ENCODE assay signal across 8 cellular contexts in genomic region chr3:52291508-52292181, GRCh38. TPM values are rescaled to one million over a fixed set of nuclear protein-coding genes. Genes with fewer than 3 reads are reported as not detected.
A peak's percentile ranks its signal among the peaks of the same experiment; 100 is the strongest.
DNase-seq lines count a peak whose midpoint lies in the region; ATAC-seq and TF ChIP-seq lines count a peak whose summit lies in the region.

No MANE protein-coding gene starts in this region.

- H3K4me3 Mint-ChIP-seq in Calu3 (ENCODE audit: low read depth, unreplicated experiment): no peak overlapping the region
- no peak overlapping the region for H3K4me3 Mint-ChIP-seq in activated T-cell treated with anti-CD3 and anti-CD28 coated beads, Interleukin-2, amount 50 U/mL, for 72 hours

- no peaks in the 10 kb centered on the region for H3K27me3 Mint-ChIP-seq in Calu3 (ENCODE audit: unreplicated experiment)
- no peaks in the 10 kb centered on the region for H3K27me3 Mint-ChIP-seq in activated T-cell treated with anti-CD3 and anti-CD28 coated beads, Interleukin-2, amount 50 U/mL, for 72 hours (ENCODE audit: low read depth)

- no TSS peak for BruUV-seq in Calu3 (replicated peaks; lab: Mats Ljungman, UMichigan)

- H3K27ac ChIP-seq in RWPE1: no peak overlapping the region

- H3K4me1 Mint-ChIP-seq in Calu3 (ENCODE audit: low read depth, unreplicated experiment): peaks cover 33% of the 10 kb centered on the region
- H3K4me1 Mint-ChIP-seq in activated T-cell treated with anti-CD3 and anti-CD28 coated beads, Interleukin-2, amount 50 U/mL, for 72 hours (ENCODE audit: low read depth): peaks cover 23% of the 10 kb centered on the region

- TF ChIP-seq CTCF in Calu3 (IDR thresholded peaks at IDR 0.05; ENCODE audit: unreplicated experiment): peak; percentile 53
- TF ChIP-seq CTCF in LNCaP clone FGC (IDR thresholded peaks at IDR 0.05; ENCODE audit: control insufficient read depth, extremely low read depth, insufficient read depth): peak; percentile 70
- no peak; the same call in 1 of the 2 replicates for TF ChIP-seq CTCF in RWPE1 (conservative IDR thresholded peaks at IDR 0.05; ENCODE audit: low read depth)

- no peak for ATAC-seq in activated T-cell treated with anti-CD3 and anti-CD28 coated beads, Interleukin-2, amount 50 U/mL, for 72 hours (replicated peaks in 1 of 2)
- ATAC-seq in left lobe of liver (no peak), GM21737 (IDR thresholded peaks at IDR 0.05; ENCODE audit: unreplicated experiment) (no peak)

- intact Hi-C loops in Calu3 (cut with micrococcal nuclease; ENCODE audit: unreplicated experiment): loop anchor here (1.0 kb wide), 1 partner anchor 48 kb away; no protein-coding TSS in a partner anchor

- H3K9me3 Mint-ChIP-seq in Calu3 (ENCODE audit: low read depth, unreplicated experiment): no peaks in the 10 kb centered on the region
- no peaks in the 10 kb centered on the region for H3K9me3 Mint-ChIP-seq in activated T-cell treated with anti-CD3 and anti-CD28 coated beads, Interleukin-2, amount 50 U/mL, for 72 hours

- DNase-seq in Calu3 (peak; percentile 63), LNCaP clone FGC (ENCODE audit: low read depth) (no peak), left lobe of liver (ENCODE audit: low spot score) (peak; percentile 75), cerebellar nuclear complex (lab: John Stamatoyannopoulos, UW) (no peak), RWPE1 (ENCODE audit: low spot score) (no peak), MV-4-11 (lab: John Stamatoyannopoulos, UW) (no peak)
- DNase-seq in activated T-cell treated with anti-CD3 and anti-CD28 coated beads, Interleukin-2, amount 50 U/mL, for 72 hours: peak; percentile 52 to 59

- H3K27ac Mint-ChIP-seq in Calu3 (ENCODE audit: unreplicated experiment): peak overlapping the region; percentile 14
- no peak overlapping the region for H3K27ac Mint-ChIP-seq in activated T-cell treated with anti-CD3 and anti-CD28 coated beads, Interleukin-2, amount 50 U/mL, for 72 hours

- H3K36me3 Mint-ChIP-seq in Calu3 (ENCODE audit: insufficient read depth, unreplicated experiment): peaks cover 37% of the 10 kb centered on the region
- H3K36me3 Mint-ChIP-seq in activated T-cell treated with anti-CD3 and anti-CD28 coated beads, Interleukin-2, amount 50 U/mL, for 72 hours (ENCODE audit: insufficient read depth in 2 of 2): peaks cover 4 to 5% of the 10 kb centered on the region in 2 donors

- POLR2A ChIA-PET in RWPE1 (lab: Yijun Ruan, JAX; ENCODE audit: low non-redundant PET): no interaction called here

- no peak overlapping the region for H3K4me3 ChIP-seq in LNCaP clone FGC (ENCODE audit: low read depth, low read length)

- CTCF ChIA-PET in Calu3 (lab: Charles Lee) (interaction anchor here (1.9 kb wide), 1 partner anchor 48 kb away, joined by 6 read pairs; no protein-coding TSS in a partner anchor), RWPE1 (lab: Yijun Ruan, JAX) (interaction anchor here (1.0 kb wide), 1 partner anchor 48 kb away, joined by 5 read pairs; no protein-coding TSS in a partner anchor)

RNA-seq across cellular contexts. Expression of gene GLYCTK, which starts 4.0 kb away (rescaled TPM):
- total RNA-seq in Calu3 (2022): 9.4 and 10.7 TPM in 2 replicates
- 10 to 100 TPM; 21.5 to 25.4 TPM for total RNA-seq in activated T-cell treated with anti-CD3 and anti-CD28 coated beads, Interleukin-2, amount 50 U/mL, for 72 hours
- total RNA-seq in left lobe of liver: 396 TPM

RNA-seq across cellular contexts. Expression of gene WDR82, which starts 13.2 kb away (rescaled TPM):
- total RNA-seq in Calu3 (2022): 55.4 and 59.7 TPM in 2 replicates
- 100 to 1,000 TPM; 113 to 120 TPM for total RNA-seq in activated T-cell treated with anti-CD3 and anti-CD28 coated beads, Interleukin-2, amount 50 U/mL, for 72 hours
- 18.6 TPM for total RNA-seq in left lobe of liver

RNA-seq across cellular contexts. Expression of gene DNAH1, which starts 24.5 kb away (rescaled TPM):
- 10.2 and 13.1 TPM in 2 replicates for total RNA-seq in Calu3 (2022)
- 10 to 100 TPM; 31.4 to 32.4 TPM for total RNA-seq in activated T-cell treated with anti-CD3 and anti-CD28 coated beads, Interleukin-2, amount 50 U/mL, for 72 hours
- total RNA-seq in left lobe of liver: 9.6 TPM

RNA-seq across cellular contexts. Expression of gene PPM1M, which starts 46.1 kb away (rescaled TPM):
- 6.5 and 7.1 TPM in 2 replicates for total RNA-seq in Calu3 (2022)
- 100 to 1,000 TPM; 119 to 121 TPM for total RNA-seq in activated T-cell treated with anti-CD3 and anti-CD28 coated beads, Interleukin-2, amount 50 U/mL, for 72 hours
- total RNA-seq in left lobe of liver: 4.2 TPM

RNA-seq across cellular contexts. Expression of gene TWF2, which starts 52.7 kb away (rescaled TPM):
- total RNA-seq in Calu3 (2022) (48.1 and 49.1 TPM in 2 replicates), left lobe of liver (16.8 TPM)
- total RNA-seq in activated T-cell treated with anti-CD3 and anti-CD28 coated beads, Interleukin-2, amount 50 U/mL, for 72 hours: 100 to 1,000 TPM; 124 to 133 TPM

Comparison
In these comparisons a context has a peak if more than half of its experiments do, and no peak if none do; other contexts are left out.
1. DNase-seq: peak in Calu3 (single experiment), activated T-cell treated with anti-CD3 and anti-CD28 coated beads, Interleukin-2, amount 50 U/mL, for 72 hours (2 of 2) and left lobe of liver (single experiment); none in LNCaP clone FGC (single experiment), cerebellar nuclear complex (0 of 2), RWPE1 (single experiment) and MV-4-11 (single experiment).
2. RNA of gene GLYCTK, which starts 4.0 kb away (total RNA-seq): 396 TPM in left lobe of liver (single experiment); 21.5 to 25.4 TPM in activated T-cell treated with anti-CD3 and anti-CD28 coated beads, Interleukin-2, amount 50 U/mL, for 72 hours and 9.4 to 10.7 TPM in Calu3; every median in the first group is over 10 times any median in the second.